ENCODE assay signal across 18 cellular contexts in genomic region chr15:66480267-66480666, GRCh38. TPM values are rescaled to one million over a fixed set of nuclear protein-coding genes. Genes with fewer than 3 reads are reported as not detected.
DNase-seq lines count a peak whose midpoint lies in the region; ATAC-seq and TF ChIP-seq lines count a peak whose summit lies in the region.
"Had no signal": no experiment of that assay in that cellular context is flagged by ENCODE, and none has a peak within 500 bp of the region (broad histone marks: within the 10 kb centered on the region; RNA-seq: fewer than 3 reads in every experiment).

No MANE protein-coding gene starts in this region.

- H3K9me3 ChIP-seq in mammary epithelial cell (replicated peaks; ENCODE audit: insufficient read depth, low read length) (no peaks in the 10 kb centered on the region), breast epithelium (no peaks in the 10 kb centered on the region), T-helper 17 cell (ENCODE audit: control insufficient read depth, low read length, poor library complexity, severe bottlenecking) (no peaks in the 10 kb centered on the region), smooth muscle cell (replicated peaks; ENCODE audit: low read depth) (no peaks in the 10 kb centered on the region), aorta (ENCODE audit: control insufficient read depth, low read length) (no peaks in the 10 kb centered on the region)
- H3K9me3 ChIP-seq: A549 had no signal

- H3K27me3 ChIP-seq in mammary epithelial cell (ENCODE audit: insufficient read depth, low read length), result no peaks in the 10 kb centered on the region
- no peaks in the 10 kb centered on the region for H3K27me3 ChIP-seq in breast epithelium
- no peaks in the 10 kb centered on the region for H3K27me3 ChIP-seq in smooth muscle cell (ENCODE audit: low read depth)
- H3K27me3 ChIP-seq in aorta (ENCODE audit: control insufficient read depth in 1 of 2, insufficient read depth in 2 of 2, low read length in 1 of 2), result no peaks in the 10 kb centered on the region

- 88% methylated on average over 6 of the region's 6 CpGs for WGBS in mammary epithelial cell (ENCODE audit: low coverage, missing lambda C conversion rate)
- 98% methylated on average over 6 of the region's 6 CpGs for WGBS in smooth muscle cell (ENCODE audit: low lambda C conversion rate)
- WGBS in aorta, 2 donors, result 79 to 87% methylated on average over 6 of the region's 6 CpGs

- peaks cover 3% of the 10 kb centered on the region for H3F3A ChIP-seq in smooth muscle cell (ENCODE audit: low read depth)

- dilution Hi-C loops in mammary epithelial cell (cut with HindIII; ENCODE audit: low sequenced_read_pairs), result no loop called here

- peak overlapping the region; percentile 41 for H3K27ac Mint-ChIP-seq in T-helper 17 cell

- H3K4me1 ChIP-seq in mammary epithelial cell (ENCODE audit: insufficient read depth, low read length) (peaks cover 33% of the 10 kb centered on the region), breast epithelium (no peaks in the 10 kb centered on the region), smooth muscle cell (ENCODE audit: low read depth) (no peaks in the 10 kb centered on the region), aorta (ENCODE audit: control insufficient read depth in 1 of 2, insufficient read depth in 2 of 2, low read length in 2 of 2) (no peaks in the 10 kb centered on the region)

- ATAC-seq in T-helper 17 cell (no peak), aorta (ENCODE audit: low FRiP score) (no peak)
- ATAC-seq: A549, SK-N-SH treated with all-trans-retinoic acid at 6 μM for 48 hours had no signal

- H3K4me2 ChIP-seq in mammary epithelial cell (ENCODE audit: insufficient read depth, low read depth, low read length) (peak overlapping the region; percentile 48), smooth muscle cell (no peak overlapping the region)
- H3K4me2 ChIP-seq: A549, KMS-11 had no signal

- H3K36me3 Mint-ChIP-seq in T-helper 17 cell (ENCODE audit: low read depth), result peaks cover 6% of the 10 kb centered on the region

- H4K20me1 ChIP-seq in mammary epithelial cell (ENCODE audit: insufficient read depth, low read length), result peaks cover 4% of the 10 kb centered on the region
- peaks cover 92% of the 10 kb centered on the region for H4K20me1 ChIP-seq in smooth muscle cell (ENCODE audit: low read depth)

- H3K4me3 ChIP-seq in mammary epithelial cell (replicated peaks in 1 of 3; ENCODE audit: insufficient read depth in 1 of 3, low read depth in 2 of 3, low read length in 3 of 3), result no peak overlapping the region
- H3K4me3 ChIP-seq in breast epithelium, result no peak overlapping the region
- no peak overlapping the region for H3K4me3 ChIP-seq in smooth muscle cell
- H3K4me3 ChIP-seq in aorta (ENCODE audit: low read length in 2 of 2), result no peak overlapping the region
- H3K4me3 ChIP-seq: A549 had no signal

- H3K36me3 ChIP-seq in mammary epithelial cell (ENCODE audit: insufficient read depth, low read length), result peaks cover 9% of the 10 kb centered on the region
- no peaks in the 10 kb centered on the region for H3K36me3 ChIP-seq in breast epithelium
- no peaks in the 10 kb centered on the region for H3K36me3 ChIP-seq in smooth muscle cell (ENCODE audit: low read depth)
- peaks cover 0 to 8% of the 10 kb centered on the region in 2 donors for H3K36me3 ChIP-seq in aorta (ENCODE audit: control insufficient read depth in 1 of 2, insufficient read depth in 2 of 2, low read length in 1 of 2)

- no TSS peak for BruUV-seq in mammary epithelial cell (replicated peaks; lab: Mats Ljungman, UMichigan)

- CTCF ChIA-PET in mammary epithelial cell (lab: Charles Lee; ENCODE audit: low non-redundant PET), result interaction anchor here (0.7 kb wide), 1 partner anchor 10 kb away, joined by 5 read pairs; no protein-coding TSS in a partner anchor

- no peaks in the 10 kb centered on the region for H3K27me3 Mint-ChIP-seq in T-helper 17 cell

- H3K79me2 ChIP-seq in mammary epithelial cell (ENCODE audit: insufficient read depth, low read length) (peaks cover 59% of the 10 kb centered on the region), smooth muscle cell (ENCODE audit: low read depth) (no peaks in the 10 kb centered on the region)

- peaks cover 31% of the 10 kb centered on the region for H3K4me1 Mint-ChIP-seq in T-helper 17 cell

- TF ChIP-seq POLR2A in breast epithelium (IDR thresholded peaks at IDR 0.05), result no peak

- in situ Hi-C loops in mammary epithelial cell (cut with MboI; ENCODE audit: low sequenced_read_pairs in 2 of 2), result loop anchor here in 1 of 2 donors (10.0 kb wide), 1 partner anchor 125 kb away; the partner anchor contains the start of gene TIPIN

- TF ChIP-seq CTCF in mammary epithelial cell (conservative IDR thresholded peaks at IDR 0.05 in 1 of 2, IDR thresholded peaks at IDR 0.05 in 1 of 2; ENCODE audit: extremely low read depth in 1 of 2, insufficient read depth in 1 of 2, low read depth in 1 of 2, low read length in 2 of 2), result no peak
- no peak for TF ChIP-seq CTCF in breast epithelium (IDR thresholded peaks at IDR 0.05)
- TF ChIP-seq CTCF in smooth muscle cell (IDR thresholded peaks at IDR 0.05; ENCODE audit: borderline replicate concordance, insufficient read depth, poor library complexity, severe bottlenecking), result no peak

- no peak overlapping the region for H3K9ac ChIP-seq in mammary epithelial cell (ENCODE audit: insufficient read depth, low read length)
- H3K9ac ChIP-seq in smooth muscle cell (ENCODE audit: low read depth), result no peak overlapping the region
- H3K9ac ChIP-seq: KMS-11 had no signal

- intact Hi-C loops in mammary epithelial cell (cut with micrococcal nuclease), result loop anchor here (5.0 kb wide), 1 partner anchor 123 kb away; the partner anchor contains the start of gene TIPIN
- intact Hi-C loops in breast epithelium (cut with DNase I; ENCODE audit: low total_unique reads), result no loop called here
- intact Hi-C loops in aorta (cut with DNase I), result no loop called here

- DNase-seq in mammary epithelial cell, result no peak
- DNase-seq in breast epithelium (ENCODE audit: low spot score in 2 of 2), result no peak
- DNase-seq in T-helper 17 cell, result no peak
- no peak for DNase-seq in epithelial cell of prostate (ENCODE audit: low read depth, low spot score)
- DNase-seq in smooth muscle cell (lab: John Stamatoyannopoulos, UW; ENCODE audit: unreplicated experiment), result no peak
- DNase-seq in aorta, result no peak
- no peak for DNase-seq in NCI-H2196 (lab: John Stamatoyannopoulos, UW; ENCODE audit: unreplicated experiment)
- DNase-seq in hypothalamus (lab: John Stamatoyannopoulos, UW), result no peak
- DNase-seq: HCEC 1CT, MM.1S, NCI-H1694, NCI-H2029 treated with DMSO at 0.1 percent for 48 hours, NCI-H510A, NCI-H69 had no signal

- no peak overlapping the region for H3K4me3 Mint-ChIP-seq in T-helper 17 cell

- H2AFZ ChIP-seq in mammary epithelial cell (ENCODE audit: low read depth, low read length), result no peak overlapping the region
- H2AFZ ChIP-seq in smooth muscle cell (ENCODE audit: low read depth), result no peak overlapping the region

- H3K27ac ChIP-seq in mammary epithelial cell (ENCODE audit: insufficient read depth, low read depth, low read length) (peak overlapping the region; percentile 25), breast epithelium (no peak overlapping the region), epithelial cell of prostate (peak overlapping the region; percentile 44), smooth muscle cell (ENCODE audit: low read depth) (peak overlapping the region; percentile 66), aorta (ENCODE audit: low read depth in 1 of 2, low read length in 2 of 2) (no peak overlapping the region)
- H3K27ac ChIP-seq: A549, C4-2B, KMS-11 had no signal

RNA-seq across cellular contexts. Expression of gene SNAPC5, which starts 17.3 kb away (rescaled TPM):
- total RNA-seq in mammary epithelial cell (10 to 100 TPM; 11.2 to 21.3 TPM), breast epithelium (10 to 100 TPM; 26.9 to 35.1 (median 31.5) TPM), T-helper 17 cell (10 to 100 TPM; 15.1 to 20.5 TPM), smooth muscle cell (12.9 and 19.1 TPM in 2 replicates), aorta (10 to 100 TPM; 18.9 to 19.3 TPM)
- polyA plus RNA-seq in mammary epithelial cell (25.4 TPM), smooth muscle cell (27.0 TPM in 2 replicates), aorta (10 to 100 TPM; 25.0 to 60.1 TPM)
- polyA minus RNA-seq in mammary epithelial cell, result 1.4 TPM

RNA-seq across cellular contexts. Expression of gene RPL4, which starts 24.4 kb away (rescaled TPM):
- total RNA-seq in mammary epithelial cell, result 1,000 to 10,000 TPM; 2,956 to 3,547 TPM
- polyA plus RNA-seq in mammary epithelial cell, result 4,438 TPM
- 3,877 TPM for polyA minus RNA-seq in mammary epithelial cell
- total RNA-seq in breast epithelium, result 1,000 to 10,000 TPM; 3,770 to 3,861 (median 3,828) TPM
- 1,000 to 10,000 TPM; 3,651 to 3,689 TPM for total RNA-seq in T-helper 17 cell
- total RNA-seq in smooth muscle cell, result 3,841 and 4,095 TPM in 2 replicates
- polyA plus RNA-seq in smooth muscle cell, result 732 and 782 TPM in 2 replicates
- 1,000 to 10,000 TPM; 1,651 to 1,680 TPM for total RNA-seq in aorta
- 1,000 to 10,000 TPM; 3,086 to 4,650 TPM for polyA plus RNA-seq in aorta

RNA-seq across cellular contexts. Expression of gene ZWILCH, which starts 24.9 kb away (rescaled TPM):
- total RNA-seq in mammary epithelial cell (10 to 100 TPM in 1 of 2 donors, 1 to 10 TPM in 1; 8.5 to 26.9 TPM), breast epithelium (1 to 10 TPM; 4.0 to 8.2 (median 7.6) TPM), T-helper 17 cell (10 to 100 TPM in 1 of 2 donors, 1 to 10 TPM in 1; 5.6 to 10.5 TPM), smooth muscle cell (17.9 and 22.5 TPM in 2 replicates), aorta (1 to 10 TPM; 5.8 to 6.6 TPM)
- polyA plus RNA-seq in mammary epithelial cell (24.3 TPM), smooth muscle cell (17.7 and 22.5 TPM in 2 replicates), aorta (1 to 10 TPM; 2.3 to 3.9 TPM)
- polyA minus RNA-seq in mammary epithelial cell, result 22.9 TPM

Comparison
In these comparisons a context has a peak if more than half of its experiments do, and no peak if none do; other contexts are left out.
1. H3K27ac ChIP-seq: peak in mammary epithelial cell (single experiment), epithelial cell of prostate (single experiment) and smooth muscle cell (single experiment); none in breast epithelium (0 of 2) and aorta (0 of 2).